11 cellular contexts compared by ENCODE assay signal in the genomic region with DNA sequence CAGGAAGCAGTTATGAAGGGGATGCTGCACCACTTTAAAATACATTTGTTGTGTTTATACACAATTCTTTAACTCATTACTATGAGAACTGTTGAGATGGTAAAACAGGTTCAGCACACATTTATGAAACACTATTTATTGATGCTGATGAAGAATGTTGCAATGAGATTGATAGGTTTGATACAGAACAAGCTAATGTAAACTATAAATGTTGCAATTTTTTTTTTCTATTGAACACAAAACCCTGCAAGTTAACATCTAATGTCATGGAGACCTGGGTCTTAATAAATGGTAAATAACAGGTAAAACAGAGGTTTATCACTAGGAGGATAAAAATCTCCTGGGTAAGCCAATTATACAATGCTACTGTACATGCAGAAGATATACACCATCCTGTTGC.
"Had no signal": no experiment of that assay in that cellular context is flagged by ENCODE, and none has a peak within 500 bp of the region (broad histone marks: within the 10 kb centered on the region; RNA-seq: fewer than 3 reads in every experiment).

No MANE protein-coding gene starts in this region.

- ATAC-seq: GM23338, HCT116 had no signal

- H3K4me3 ChIP-seq: GM23248, GM23338, HAP-1 had no signal

- DNase-seq: GM23248, GOT3, H7, H9, HCEC 1CT, HFFc6 had no signal

- H3K4me1 ChIP-seq: HAP-1 had no signal

- H2AFZ ChIP-seq: GM23248, GM23338 had no signal

- H3K4me2 ChIP-seq: GM23338 had no signal

- FAIRE-seq: H1, H54 had no signal

- H3K9me3 ChIP-seq: HAP-1 had no signal

- H3K27ac ChIP-seq: GM23248 had no signal

- H3K9ac ChIP-seq: GM23248 had no signal

- H3K36me3 ChIP-seq: HAP-1 had no signal
